Comparison of ENCODE assay signal across 1 cellular context in genomic region chr1:157019457-157019856, GRCh38.
TF ChIP-seq lines count a peak whose summit lies in the region.

No MANE protein-coding gene starts in this region.

TF ChIP-seq in K562, 482 proteins besides CTCF, POLR2A, EP300 and RAD21 (continued from another document):
- no peak for TF ChIP-seq ZNF318 (IDR thresholded peaks at IDR 0.05; ENCODE audit: borderline replicate concordance in 1 of 2, low read depth in 1 of 2)
- TF ChIP-seq CREBBP (IDR thresholded peaks at IDR 0.05; ENCODE audit: low read depth, low read length) = no peak
- no peak for TF ChIP-seq MCM5 (IDR thresholded peaks at IDR 0.05; ENCODE audit: low read depth)
- TF ChIP-seq XRCC5 (IDR thresholded peaks at IDR 0.05; ENCODE audit: low read depth, low read length) = no peak
- TF ChIP-seq RBM25 (IDR thresholded peaks at IDR 0.05; ENCODE audit: low read depth, low read length, severe bottlenecking) = peak; percentile 55
- no peak for TF ChIP-seq ZBTB43 (CRISPR knock-in tag; IDR thresholded peaks at IDR 0.05)
- no peak for TF ChIP-seq AFF4 (CRISPR knock-in tag; IDR thresholded peaks at IDR 0.05)
- no peak for TF ChIP-seq LARP7 (IDR thresholded peaks at IDR 0.05)
